In the genomic region with DNA sequence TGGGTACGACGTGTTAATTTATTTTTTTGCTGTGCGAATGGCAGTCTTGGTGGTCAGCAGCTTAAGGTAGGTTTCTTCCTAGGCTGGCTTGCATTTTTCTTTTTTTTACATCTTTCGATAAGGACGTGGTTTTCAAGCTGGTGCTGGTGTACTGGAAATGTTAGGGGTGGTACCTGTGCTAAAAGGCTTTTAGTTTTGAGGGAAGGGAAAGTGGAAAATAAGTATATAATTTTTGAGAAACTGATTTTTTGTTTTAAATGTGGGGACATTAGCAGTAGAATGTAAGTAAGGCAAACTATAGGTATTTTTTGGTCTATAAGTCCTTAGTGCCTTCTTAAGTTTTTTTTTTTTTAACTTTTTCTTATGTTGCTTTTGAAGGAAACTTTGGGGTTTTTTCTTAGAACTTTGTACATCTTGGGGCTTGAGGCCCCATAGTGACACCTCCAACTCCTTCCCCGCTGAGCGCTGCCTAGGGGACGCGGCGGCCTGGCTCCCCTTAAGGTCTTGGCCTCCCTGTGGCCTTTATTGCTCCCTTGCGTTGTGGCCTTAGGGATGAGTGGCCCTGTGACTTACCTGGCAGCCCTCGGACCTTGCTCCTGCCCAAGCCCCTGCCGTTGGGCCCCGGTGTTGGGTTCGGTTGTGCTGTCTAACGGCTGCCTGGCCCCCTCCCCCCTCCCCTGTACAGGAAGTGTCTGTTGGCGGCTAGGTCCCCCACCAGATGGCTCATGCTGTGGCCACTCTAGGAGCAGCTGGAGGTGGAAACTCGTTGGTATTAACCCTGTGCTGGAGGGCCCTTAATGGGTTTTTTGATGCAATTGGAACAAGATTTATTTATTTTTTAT, we compare ENCODE assay signal across 8 cellular contexts.
DNase-seq lines count a peak whose midpoint lies in the region; ATAC-seq and TF ChIP-seq lines count a peak whose summit lies in the region.

No MANE protein-coding gene starts in this region.

- H3K9me3 ChIP-seq in ascending aorta = no peaks in the 10 kb centered on the region
- H3K9me3 ChIP-seq in vagina = no peaks in the 10 kb centered on the region

- DNase-seq in GM04503 (ENCODE audit: low read depth) = peak; percentile 55
- DNase-seq in NCI-H1930 (lab: John Stamatoyannopoulos, UW) = peak; percentile 83 to 87
- DNase-seq in T-helper 2 cell treated with Interferon-gamma antibody and Interleukin-4, amounts not matched to agents 5 μg/mL and 100 μg/mL, for 36 hours (ENCODE audit: low spot score) = peak; percentile 69
- DNase-seq in ascending aorta (ENCODE audit: low spot score in 2 of 2) = peak; percentile 24 to 86
- DNase-seq in hepatic stellate cell (ENCODE audit: low spot score) = peak; percentile 96
- peak; percentile 84 for DNase-seq in putamen (ENCODE audit: low spot score)
- no peak for DNase-seq in vagina (ENCODE audit: extremely low spot score in 2 of 2)

- H3K4me1 ChIP-seq in ascending aorta (peaks cover 0 to 10% of the 10 kb centered on the region in 2 donors), vagina (peaks cover 13% of the 10 kb centered on the region)

- H3K4me3 ChIP-seq in ascending aorta = peak overlapping the region; percentile 82 to 87
- H3K4me3 ChIP-seq in vagina = peak overlapping the region; percentile 68 to 75

- TF ChIP-seq CTCF in ascending aorta (IDR thresholded peaks at IDR 0.05) = no peak
- TF ChIP-seq CTCF in vagina (IDR thresholded peaks at IDR 0.05) = peak in 1 of 3 experiments; percentile 2

- H3K9me3 Mint-ChIP-seq in T-helper 2 cell treated with Interferon-gamma antibody and Interleukin-4, amounts not matched to agents 5 μg/mL and 100 μg/mL, for 36 hours = no peaks in the 10 kb centered on the region

- H3K27me3 ChIP-seq in ascending aorta (no peaks in the 10 kb centered on the region), vagina (no peaks in the 10 kb centered on the region)

- peaks cover 28% of the 10 kb centered on the region for H3K4me1 Mint-ChIP-seq in T-helper 2 cell treated with Interferon-gamma antibody and Interleukin-4, amounts not matched to agents 5 μg/mL and 100 μg/mL, for 36 hours (ENCODE audit: low read depth)

- H3K4me3 Mint-ChIP-seq in T-helper 2 cell treated with Interferon-gamma antibody and Interleukin-4, amounts not matched to agents 5 μg/mL and 100 μg/mL, for 36 hours = peak overlapping the region; percentile 93

- H3K27ac Mint-ChIP-seq in T-helper 2 cell treated with Interferon-gamma antibody and Interleukin-4, amounts not matched to agents 5 μg/mL and 100 μg/mL, for 36 hours = peak overlapping the region; percentile 96

- H3K36me3 ChIP-seq in ascending aorta (peaks cover 3 to 6% of the 10 kb centered on the region in 2 donors), vagina (no peaks in the 10 kb centered on the region)

- no peak for TF ChIP-seq POLR2A in vagina (IDR thresholded peaks at IDR 0.05)

- intact Hi-C loops in ascending aorta (cut with DNase I) = no loop called here
- intact Hi-C loops in vagina (cut with DNase I) = no loop called here

- H3K27ac ChIP-seq in ascending aorta (peak overlapping the region; percentile 82 to 86), vagina (peak overlapping the region; percentile 85)

- peak; percentile 64 for ATAC-seq in HG02852 (IDR thresholded peaks at IDR 0.05; ENCODE audit: unreplicated experiment)

- peaks cover 31% of the 10 kb centered on the region for H3K36me3 Mint-ChIP-seq in T-helper 2 cell treated with Interferon-gamma antibody and Interleukin-4, amounts not matched to agents 5 μg/mL and 100 μg/mL, for 36 hours (ENCODE audit: low read depth)

- no peaks in the 10 kb centered on the region for H3K27me3 Mint-ChIP-seq in T-helper 2 cell treated with Interferon-gamma antibody and Interleukin-4, amounts not matched to agents 5 μg/mL and 100 μg/mL, for 36 hours (ENCODE audit: low read depth)

Comparison
In these comparisons a context has a peak if more than half of its experiments do, and no peak if none do; other contexts are left out.
1. DNase-seq: peak in GM04503 (single experiment), NCI-H1930 (2 of 2), T-helper 2 cell treated with Interferon-gamma antibody and Interleukin-4, amounts not matched to agents 5 μg/mL and 100 μg/mL, for 36 hours (single experiment), ascending aorta (2 of 2), hepatic stellate cell (single experiment) and putamen (single experiment); none in vagina (0 of 2).